ENCODE assay signal across 16 cellular contexts in the genomic region with DNA sequence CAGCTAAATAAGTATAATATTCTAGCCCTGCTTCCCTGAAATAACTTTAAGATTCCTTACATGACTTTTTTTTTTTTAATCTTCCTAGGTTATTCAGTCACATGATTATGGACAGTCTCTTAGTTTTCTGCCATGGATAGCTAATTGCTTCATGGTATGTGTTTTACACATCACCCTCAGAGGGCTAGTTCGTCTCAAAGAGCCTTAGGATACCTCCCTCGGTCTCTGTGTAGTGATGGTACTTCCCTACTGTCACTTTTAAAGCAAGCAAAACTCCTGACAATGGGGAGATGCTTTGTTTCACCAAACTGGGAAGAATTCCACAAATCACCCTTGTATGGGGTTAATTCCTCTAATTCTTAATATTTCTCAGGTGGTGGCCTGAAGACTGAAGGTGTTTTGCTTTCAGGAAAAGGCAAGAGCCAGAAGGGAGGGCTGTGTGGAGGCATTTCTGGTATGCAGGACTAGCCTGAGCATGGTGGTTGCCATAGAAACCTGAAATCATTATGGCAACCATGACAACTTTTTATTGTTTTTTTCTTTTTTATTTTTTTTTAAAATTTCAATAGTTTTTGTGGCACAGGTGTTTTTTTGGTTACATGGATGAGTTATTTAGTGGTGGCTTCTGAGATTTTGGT.
DNase-seq lines count a peak whose midpoint lies in the region; ATAC-seq and TF ChIP-seq lines count a peak whose summit lies in the region.
"Had no signal": no experiment of that assay in that cellular context is flagged by ENCODE, and none has a peak within 500 bp of the region (broad histone marks: within the 10 kb centered on the region; RNA-seq: fewer than 3 reads in every experiment).

No MANE protein-coding gene starts in this region.

- in situ Hi-C loops in astrocyte of the spinal cord (cut with HindIII; ENCODE audit: low sequenced_read_pairs): no loop called here

- TF ChIP-seq CTCF in GM12865 (IDR thresholded peaks at IDR 0.05; ENCODE audit: insufficient read depth, low read depth, low read length, missing control alignments) (no peak), astrocyte of the spinal cord (IDR thresholded peaks at IDR 0.05; ENCODE audit: low read depth, low read length) (no peak), osteocyte (IDR thresholded peaks at IDR 0.05) (no peak)

- H3K27me3 Mint-ChIP-seq in osteocyte (ENCODE audit: unreplicated experiment): no peaks in the 10 kb centered on the region
- H3K27me3 Mint-ChIP-seq: activated naive CD4-positive, alpha-beta T cell treated with anti-CD3 and anti-CD28 coated beads, Interleukin-2, amount 10 ng/mL, durations not matched to agents 7 days and 5 days; naive B cell; stimulated activated naive CD8-positive, alpha-beta T cell treated with anti-CD3 and anti-CD28 coated beads, Interleukin-15, Interleukin-2, amounts not matched to agents 100 ng/mL and 50 ng/mL, for 24 hours had no signal

- H3K4me3 Mint-ChIP-seq in osteocyte (ENCODE audit: unreplicated experiment): no peak overlapping the region
- H3K4me3 Mint-ChIP-seq: activated naive CD4-positive, alpha-beta T cell treated with anti-CD3 and anti-CD28 coated beads, Interleukin-2, amount 10 ng/mL, durations not matched to agents 7 days and 5 days; CD8-positive, alpha-beta T cell; immature natural killer cell; naive B cell; stimulated activated naive CD8-positive, alpha-beta T cell treated with anti-CD3 and anti-CD28 coated beads, Interleukin-15, Interleukin-2, amounts not matched to agents 100 ng/mL and 50 ng/mL, for 24 hours had no signal

- peaks cover 17% of the 10 kb centered on the region for H3K4me1 Mint-ChIP-seq in osteocyte (ENCODE audit: unreplicated experiment)
- H3K4me1 Mint-ChIP-seq: activated naive CD4-positive, alpha-beta T cell treated with anti-CD3 and anti-CD28 coated beads, Interleukin-2, amount 10 ng/mL, durations not matched to agents 7 days and 5 days; immature natural killer cell; naive B cell had no signal

- H3K27ac Mint-ChIP-seq in osteocyte (ENCODE audit: unreplicated experiment): peak overlapping the region; percentile 31
- H3K27ac Mint-ChIP-seq: activated naive CD4-positive, alpha-beta T cell treated with anti-CD3 and anti-CD28 coated beads, Interleukin-2, amount 10 ng/mL, durations not matched to agents 7 days and 5 days; CD8-positive, alpha-beta T cell; immature natural killer cell; naive B cell; stimulated activated naive CD8-positive, alpha-beta T cell treated with anti-CD3 and anti-CD28 coated beads, Interleukin-15, Interleukin-2, amounts not matched to agents 100 ng/mL and 50 ng/mL, for 24 hours had no signal

- no peak for ATAC-seq in GM18858 (IDR thresholded peaks at IDR 0.05; ENCODE audit: unreplicated experiment)
- ATAC-seq: CD8-positive, alpha-beta T cell had no signal

- H3K9me3 Mint-ChIP-seq in osteocyte (ENCODE audit: unreplicated experiment): peaks cover 16% of the 10 kb centered on the region
- H3K9me3 Mint-ChIP-seq: activated naive CD4-positive, alpha-beta T cell treated with anti-CD3 and anti-CD28 coated beads, Interleukin-2, amount 10 ng/mL, durations not matched to agents 7 days and 5 days; CD8-positive, alpha-beta T cell; immature natural killer cell; stimulated activated naive CD8-positive, alpha-beta T cell treated with anti-CD3 and anti-CD28 coated beads, Interleukin-15, Interleukin-2, amounts not matched to agents 100 ng/mL and 50 ng/mL, for 24 hours had no signal

- H3K4me3 ChIP-seq in GM12865 (ENCODE audit: low read depth, low read length): no peak overlapping the region
- H3K4me3 ChIP-seq in astrocyte of the spinal cord (ENCODE audit: low read depth, low read length): no peak overlapping the region

- no peaks in the 10 kb centered on the region for H3K36me3 Mint-ChIP-seq in osteocyte (ENCODE audit: unreplicated experiment)
- H3K36me3 Mint-ChIP-seq: activated naive CD4-positive, alpha-beta T cell treated with anti-CD3 and anti-CD28 coated beads, Interleukin-2, amount 10 ng/mL, durations not matched to agents 7 days and 5 days; CD8-positive, alpha-beta T cell; immature natural killer cell; naive B cell had no signal

- DNase-seq in GM12865 (ENCODE audit: low read depth): peak; percentile 0
- peak; percentile 33 for DNase-seq in astrocyte of the spinal cord (ENCODE audit: low read depth, low spot score)
- DNase-seq in hepatic stellate cell (ENCODE audit: low spot score): peak; percentile 16
- DNase-seq in osteocyte (ENCODE audit: extremely low spot score, unreplicated experiment): no peak
- DNase-seq in T-helper 1 cell: no peak
- no peak for DNase-seq in DMS153 treated with DMSO at 0.1 percent for 48 hours (lab: John Stamatoyannopoulos, UW; ENCODE audit: unreplicated experiment)
- no peak for DNase-seq in stimulated activated CD4-positive, alpha-beta T cell treated with anti-CD3 and anti-CD28 coated beads, Interleukin-2, amount 100 ng/mL, for 48 hours
- DNase-seq: activated naive CD4-positive, alpha-beta T cell treated with anti-CD3 and anti-CD28 coated beads, Interleukin-2, amount 10 ng/mL, durations not matched to agents 7 days and 5 days; CD8-positive, alpha-beta T cell; cerebellar nuclear complex; immature natural killer cell; KBM-7; naive B cell; Right ventricle myocardium superior had no signal

Comparison
In these comparisons a context has a peak if more than half of its experiments do, and no peak if none do; other contexts are left out.
1. DNase-seq: peak in GM12865 (single experiment), astrocyte of the spinal cord (single experiment) and hepatic stellate cell (single experiment); none in osteocyte (single experiment), T-helper 1 cell (0 of 5), DMS153 treated with DMSO at 0.1 percent for 48 hours (single experiment) and stimulated activated CD4-positive, alpha-beta T cell treated with anti-CD3 and anti-CD28 coated beads, Interleukin-2, amount 100 ng/mL, for 48 hours (0 of 2).